31 cellular contexts compared by ENCODE assay signal in the genomic region with DNA sequence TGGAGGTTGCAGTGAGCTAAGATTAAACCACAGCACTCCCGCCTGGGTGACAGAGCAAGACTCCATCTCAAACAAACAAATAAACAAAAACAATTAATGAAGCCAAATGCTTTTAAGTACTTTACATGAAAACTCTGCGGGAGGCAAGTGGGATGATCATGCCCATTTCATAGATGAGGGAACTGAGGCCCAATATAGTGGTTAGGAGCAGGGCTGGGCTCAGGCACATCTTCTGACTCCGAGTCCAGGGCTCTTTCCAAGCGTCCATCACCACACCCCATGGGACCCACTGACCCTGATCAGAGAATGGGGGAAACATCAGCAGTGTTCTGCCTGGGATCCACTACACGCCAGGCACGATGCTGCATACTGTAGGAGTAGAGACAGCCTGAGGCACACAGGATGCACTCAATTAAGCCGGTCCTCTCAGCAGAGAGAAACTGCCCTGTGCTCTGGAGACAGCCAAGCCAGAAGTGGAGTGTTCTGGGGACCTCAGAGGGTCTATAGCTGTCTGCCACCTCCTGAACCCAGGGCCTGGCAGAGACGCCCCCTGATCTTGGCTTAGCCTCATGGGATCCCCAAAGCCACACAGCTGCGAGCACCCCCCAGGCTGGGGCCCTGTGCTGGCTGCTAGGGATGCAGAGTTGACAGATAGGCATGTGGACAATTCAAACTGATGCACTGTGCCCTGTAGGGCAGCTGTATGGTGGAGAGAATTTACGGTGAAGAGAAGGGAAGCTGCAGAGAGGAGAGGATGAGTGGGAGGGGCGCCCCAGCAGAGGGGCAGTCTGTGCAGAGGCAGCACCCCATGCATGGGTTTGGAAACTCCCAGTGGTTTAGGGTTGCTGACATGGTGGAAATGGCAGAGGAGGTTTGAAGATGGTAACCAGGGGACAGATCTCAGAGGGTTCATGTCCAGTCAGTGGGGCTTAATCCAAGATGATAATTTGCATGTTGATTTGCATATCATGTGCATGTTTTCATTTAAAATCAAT. TPM values are rescaled to one million over a fixed set of nuclear protein-coding genes. Genes with fewer than 3 reads are reported as not detected.
DNase-seq lines count a peak whose midpoint lies in the region; ATAC-seq and TF ChIP-seq lines count a peak whose summit lies in the region.
"Had no signal": no experiment of that assay in that cellular context is flagged by ENCODE, and none has a peak within 500 bp of the region (broad histone marks: within the 10 kb centered on the region; RNA-seq: fewer than 3 reads in every experiment).

No MANE protein-coding gene starts in this region.

- no peak overlapping the region for H3K27ac Mint-ChIP-seq in activated T-cell treated with anti-CD3 and anti-CD28 coated beads, Interleukin-2, amount 50 U/mL, for 72 hours
- peak overlapping the region; percentile 39 for H3K27ac Mint-ChIP-seq in activated T-helper 17 cell treated with anti-CD3 and anti-CD28 coated beads, Interleukin-2, amount 50 U/mL, for 72 hours
- H3K27ac Mint-ChIP-seq: H9 had no signal

- peaks cover 15% of the 10 kb centered on the region for H3K4me1 ChIP-seq in Karpas-422 (ENCODE audit: low read length)
- no peaks in the 10 kb centered on the region for H3K4me1 ChIP-seq in spleen
- H3K4me1 ChIP-seq: BLaER1, stomach, tibial artery had no signal

- no peaks in the 10 kb centered on the region for H3K36me3 ChIP-seq in Karpas-422 (ENCODE audit: insufficient read depth, low read length)
- no peaks in the 10 kb centered on the region for H3K36me3 ChIP-seq in spleen
- H3K36me3 ChIP-seq: BLaER1, stomach, tibial artery had no signal

- DNase-seq in activated T-cell treated with anti-CD3 and anti-CD28 coated beads, Interleukin-2, amount 50 U/mL, for 72 hours = peak; percentile 23 to 25
- no peak for DNase-seq in activated T-cell treated with anti-CD3 and anti-CD28 coated beads, Interleukin-2, amount 50 U/mL, for 1 hour
- DNase-seq in Karpas-422 = no peak
- DNase-seq in spleen = peak; percentile 48
- no peak for DNase-seq in cortex of kidney (lab: John Stamatoyannopoulos, UW)
- DNase-seq: COR-L47; DMS79; effector CD8-positive, alpha-beta T cell; erythroblast; head of caudate nucleus; left colon; mesendoderm; naive B cell; NCI-H1694 treated with DMSO at 0.1 percent for 48 hours; NCI-H2171; NCI-H524; occipital lobe; small intestine; stimulated activated CD4-positive, alpha-beta T cell treated with anti-CD3 and anti-CD28 coated beads, Interleukin-2, amount 100 ng/mL, for 48 hours; stomach; tibial artery had no signal

- H3K36me3 Mint-ChIP-seq in activated T-cell treated with anti-CD3 and anti-CD28 coated beads, Interleukin-2, amount 50 U/mL, for 72 hours (ENCODE audit: insufficient read depth in 2 of 2) = no peaks in the 10 kb centered on the region
- H3K36me3 Mint-ChIP-seq in activated T-helper 17 cell treated with anti-CD3 and anti-CD28 coated beads, Interleukin-2, amount 50 U/mL, for 72 hours (ENCODE audit: low read depth) = no peaks in the 10 kb centered on the region
- H3K36me3 Mint-ChIP-seq: naive B cell had no signal

- peak overlapping the region; percentile 69 for H3K4me2 ChIP-seq in Karpas-422 (ENCODE audit: low read depth, low read length, poor library complexity, severe bottlenecking)
- H3K4me2 ChIP-seq: BLaER1 had no signal

- 79 to 87% (median 84%) methylated on average over 8 to 11 of the region's 11 CpGs for WGBS in spleen, 5 donors

- peak overlapping the region; percentile 95 for H2AFZ ChIP-seq in Karpas-422 (ENCODE audit: low read length)

- H3K79me2 ChIP-seq in Karpas-422 (ENCODE audit: low read length) = no peaks in the 10 kb centered on the region

- no peaks in the 10 kb centered on the region for H3K9me3 Mint-ChIP-seq in activated T-cell treated with anti-CD3 and anti-CD28 coated beads, Interleukin-2, amount 50 U/mL, for 72 hours
- no peaks in the 10 kb centered on the region for H3K9me3 Mint-ChIP-seq in activated T-helper 17 cell treated with anti-CD3 and anti-CD28 coated beads, Interleukin-2, amount 50 U/mL, for 72 hours
- H3K9me3 Mint-ChIP-seq: H9; naive B cell; T-helper 1 cell treated with Interleukin-12 subunit alpha and Interleukin-12 subunit beta and Interleukin-4 antibody, amounts not matched to agents 30 μg/mL and 1 μg/mL, for 36 hours had no signal

- ATAC-seq in activated T-cell treated with anti-CD3 and anti-CD28 coated beads, Interleukin-2, amount 50 U/mL, for 72 hours (replicated peaks in 1 of 2) = peak; percentile 54 to 63
- peak; percentile 36 for ATAC-seq in activated T-helper 17 cell treated with anti-CD3 and anti-CD28 coated beads, Interleukin-2, amount 50 U/mL, for 72 hours (replicated peaks)
- ATAC-seq in GM21526 (IDR thresholded peaks at IDR 0.05; ENCODE audit: low FRiP score, unreplicated experiment) (no peak), HG03432 (IDR thresholded peaks at IDR 0.05; ENCODE audit: unreplicated experiment) (no peak)
- ATAC-seq: left colon had no signal

- H3K27me3 Mint-ChIP-seq in activated T-cell treated with anti-CD3 and anti-CD28 coated beads, Interleukin-2, amount 50 U/mL, for 72 hours (ENCODE audit: low read depth) = peaks cover 10% of the 10 kb centered on the region
- peaks cover 11% of the 10 kb centered on the region for H3K27me3 Mint-ChIP-seq in activated T-helper 17 cell treated with anti-CD3 and anti-CD28 coated beads, Interleukin-2, amount 50 U/mL, for 72 hours

- intact Hi-C loops in spleen (cut with DNase I; ENCODE audit: low total_unique reads) = no loop called here

- TF ChIP-seq CTCF in spleen (IDR thresholded peaks at IDR 0.05 in 8 of 11, conservative IDR thresholded peaks at IDR 0.05 in 3 of 11) = no peak

- no peaks in the 10 kb centered on the region for H3K27me3 ChIP-seq in Karpas-422 (ENCODE audit: low read length)
- H3K27me3 ChIP-seq in spleen (replicated peaks in 1 of 7) = peaks cover 0 to 32% (median 0%) of the 10 kb centered on the region in 7 donors

- peak overlapping the region; percentile 50 for H3K9ac ChIP-seq in Karpas-422 (ENCODE audit: low read length)
- H3K9ac ChIP-seq: BLaER1 had no signal

- no peak overlapping the region; the same call in 1 of the 2 replicates for H3K4me3 ChIP-seq in Karpas-422 (ENCODE audit: low read length)
- H3K4me3 ChIP-seq in spleen = no peak overlapping the region
- H3K4me3 ChIP-seq: BLaER1, SK-N-MC, stomach, tibial artery had no signal

- TF ChIP-seq POLR2A in spleen (IDR thresholded peaks at IDR 0.05) = no peak

- H4K20me1 ChIP-seq in Karpas-422 (ENCODE audit: insufficient read depth, low read depth, low read length) = no peaks in the 10 kb centered on the region
- H4K20me1 ChIP-seq: BLaER1 had no signal

- H3K9me3 ChIP-seq in Karpas-422 (ENCODE audit: low read length) (no peaks in the 10 kb centered on the region), spleen (no peaks in the 10 kb centered on the region)
- H3K9me3 ChIP-seq: BLaER1, stomach, tibial artery had no signal

- H3K4me3 Mint-ChIP-seq in activated T-cell treated with anti-CD3 and anti-CD28 coated beads, Interleukin-2, amount 50 U/mL, for 72 hours = peak overlapping the region in 1 of 2 donors; percentile 45
- peak overlapping the region; percentile 1 for H3K4me3 Mint-ChIP-seq in activated T-helper 17 cell treated with anti-CD3 and anti-CD28 coated beads, Interleukin-2, amount 50 U/mL, for 72 hours
- H3K4me3 Mint-ChIP-seq: H9; naive B cell; T-helper 1 cell treated with Interleukin-12 subunit alpha and Interleukin-12 subunit beta and Interleukin-4 antibody, amounts not matched to agents 30 μg/mL and 1 μg/mL, for 36 hours had no signal

- H3K27ac ChIP-seq in Karpas-422 (ENCODE audit: low read length) (no peak overlapping the region), spleen (no peak overlapping the region)
- H3K27ac ChIP-seq: BLaER1, SK-N-MC, stomach, tibial artery, VCaP had no signal

- H3K4me1 Mint-ChIP-seq in activated T-cell treated with anti-CD3 and anti-CD28 coated beads, Interleukin-2, amount 50 U/mL, for 72 hours (ENCODE audit: low read depth) = peaks cover 32% of the 10 kb centered on the region
- H3K4me1 Mint-ChIP-seq in activated T-helper 17 cell treated with anti-CD3 and anti-CD28 coated beads, Interleukin-2, amount 50 U/mL, for 72 hours = peaks cover 18% of the 10 kb centered on the region

- no peaks in the 10 kb centered on the region for H3K9me2 ChIP-seq in Karpas-422 (replicated peaks; ENCODE audit: insufficient read depth, low read length)

RNA-seq across cellular contexts. Expression of gene TTBK1, which starts 13.7 kb away (rescaled TPM):
- 1 to 10 TPM; 1.1 to 1.2 TPM for total RNA-seq in activated T-cell treated with anti-CD3 and anti-CD28 coated beads, Interleukin-2, amount 50 U/mL, for 72 hours
- 0.34 and 1.2 TPM in 2 replicates for total RNA-seq in Karpas-422 (2014; rRNA removed; shearing (Covaris generic); ENCODE audit: low replicate concordance)
- total RNA-seq in activated T-helper 17 cell treated with anti-CD3 and anti-CD28 coated beads, Interleukin-2, amount 50 U/mL, for 72 hours = 1 to 10 TPM; 2.2 to 3.6 TPM
- under 1 TPM in 6 of 7 donors, not detected in 1; 0.07 to 0.32 (median 0.11) TPM for total RNA-seq in spleen
- polyA plus RNA-seq in spleen = under 1 TPM; 0.05 to 0.19 (median 0.07) TPM
- total RNA-seq: fibroblast of villous mesenchyme had no signal

RNA-seq across cellular contexts. Expression of gene DNPH1, which starts 27.7 kb away (rescaled TPM):
- 10 to 100 TPM; 38.3 to 42.3 TPM for total RNA-seq in activated T-cell treated with anti-CD3 and anti-CD28 coated beads, Interleukin-2, amount 50 U/mL, for 72 hours
- 59.0 and 157 TPM in 2 replicates for total RNA-seq in Karpas-422 (2014; rRNA removed; shearing (Covaris generic); ENCODE audit: low replicate concordance)
- total RNA-seq in activated T-helper 17 cell treated with anti-CD3 and anti-CD28 coated beads, Interleukin-2, amount 50 U/mL, for 72 hours = 10 to 100 TPM; 42.6 to 57.8 TPM
- total RNA-seq in spleen = 10 to 100 TPM; 33.2 to 94.8 (median 54.0) TPM
- 100 to 1,000 TPM; 126 to 201 (median 153) TPM for polyA plus RNA-seq in spleen

RNA-seq across cellular contexts. Expression of gene SLC22A7, which starts 41.1 kb away (rescaled TPM):
- not detected for total RNA-seq in activated T-cell treated with anti-CD3 and anti-CD28 coated beads, Interleukin-2, amount 50 U/mL, for 72 hours
- total RNA-seq in Karpas-422 (2014; rRNA removed; shearing (Covaris generic); ENCODE audit: low replicate concordance) = not detected in 2 replicates
- total RNA-seq in activated T-helper 17 cell treated with anti-CD3 and anti-CD28 coated beads, Interleukin-2, amount 50 U/mL, for 72 hours = not detected
- total RNA-seq in spleen = not detected
- polyA plus RNA-seq in spleen = not detected
- total RNA-seq: fibroblast of villous mesenchyme, H9, left colon, LHCN-M2, stomach had no signal
- polyA plus RNA-seq: stomach had no signal

RNA-seq across cellular contexts. Expression of gene CRIP3, which starts 51.7 kb away (rescaled TPM):
- under 1 TPM; 0.82 to 0.90 TPM for total RNA-seq in activated T-cell treated with anti-CD3 and anti-CD28 coated beads, Interleukin-2, amount 50 U/mL, for 72 hours
- 55.0 and 56.8 TPM in 2 replicates for total RNA-seq in Karpas-422 (2014; rRNA removed; shearing (Covaris generic); ENCODE audit: low replicate concordance)
- total RNA-seq in activated T-helper 17 cell treated with anti-CD3 and anti-CD28 coated beads, Interleukin-2, amount 50 U/mL, for 72 hours = 1 to 10 TPM; 4.2 to 4.6 TPM
- 10 to 100 TPM in 1 of 7 donors, 1 to 10 TPM in 6; 6.4 to 11.6 (median 7.1) TPM for total RNA-seq in spleen
- 10 to 100 TPM; 15.1 to 36.5 (median 35.8) TPM for polyA plus RNA-seq in spleen
- total RNA-seq: fibroblast of villous mesenchyme, LHCN-M2 had no signal

Comparison
In these comparisons a context has a peak if more than half of its experiments do, and no peak if none do; other contexts are left out.
1. DNase-seq: peak in activated T-cell treated with anti-CD3 and anti-CD28 coated beads, Interleukin-2, amount 50 U/mL, for 72 hours (2 of 2) and spleen (single experiment); none in activated T-cell treated with anti-CD3 and anti-CD28 coated beads, Interleukin-2, amount 50 U/mL, for 1 hour (single experiment), Karpas-422 (single experiment) and cortex of kidney (single experiment).
2. ATAC-seq: peak in activated T-cell treated with anti-CD3 and anti-CD28 coated beads, Interleukin-2, amount 50 U/mL, for 72 hours (2 of 2) and activated T-helper 17 cell treated with anti-CD3 and anti-CD28 coated beads, Interleukin-2, amount 50 U/mL, for 72 hours (single experiment); none in GM21526 (single experiment) and HG03432 (single experiment).